8 cellular contexts compared by ENCODE assay signal in genomic region chr19:51108066-51108804, GRCh38. TPM values are rescaled to one million over a fixed set of nuclear protein-coding genes. Genes with fewer than 3 reads are reported as not detected.
A peak's percentile ranks its signal among the peaks of the same experiment; 100 is the strongest.
DNase-seq lines count a peak whose midpoint lies in the region; ATAC-seq, FAIRE-seq and TF ChIP-seq lines count a peak whose summit lies in the region.

CTU1 (minus strand) TSS chr19:51108409; CDS start chr19:51104569, 3,840 bp downstream.

- no peak within 1 kb of the TSS for H2BK120ac ChIP-seq in mesendoderm (ENCODE audit: low read depth, low read length)

- no peak within 1 kb of the TSS for H4K5ac ChIP-seq in mesendoderm (ENCODE audit: low read length)

- H3K27me3 Mint-ChIP-seq in endodermal cell (ENCODE audit: insufficient read depth), result peaks cover 4% of the 10 kb centered on the region

- no peaks in the 10 kb centered on the region for H3K9me3 ChIP-seq in endodermal cell (ENCODE audit: control insufficient read depth, low read length)

- peak within 1 kb of the TSS; percentile 92 for H3K56ac ChIP-seq in mesendoderm (ENCODE audit: low read length)

- ATAC-seq in GM21367 (IDR thresholded peaks at IDR 0.05; ENCODE audit: unreplicated experiment), result peak; percentile 90

- H2BK5ac ChIP-seq in mesendoderm (ENCODE audit: low read length), result no peak within 1 kb of the TSS

- H3K27me3 ChIP-seq in endodermal cell (ENCODE audit: control insufficient read depth, insufficient read depth, low read length, poor library complexity, severe bottlenecking) (peaks cover 10% of the 10 kb centered on the region), mesendoderm (ENCODE audit: insufficient read depth, low read length, poor library complexity) (no peaks in the 10 kb centered on the region)

- H3K18ac ChIP-seq in mesendoderm (ENCODE audit: low read length), result no peak within 1 kb of the TSS

- no peaks in the 10 kb centered on the region for H3K4me1 ChIP-seq in endodermal cell (ENCODE audit: control insufficient read depth, insufficient read depth, low read length)
- H3K4me1 ChIP-seq in mesendoderm (ENCODE audit: control insufficient read depth, low read depth, low read length), result no peaks in the 10 kb centered on the region

- peak within 1 kb of the TSS; percentile 94 for H3K4me3 Mint-ChIP-seq in endodermal cell

- H3K4me2 ChIP-seq in mesendoderm (ENCODE audit: low read length), result peak within 1 kb of the TSS; percentile 84

- DNase-seq in COLO829 (ENCODE audit: low spot score) (peak; percentile 98), HTR-8/SVneo (ENCODE audit: insufficient read length, low spot score) (peak; percentile 98), NOMO-1 treated with dmso at 0.1 percent for 144 hours (lab: John Stamatoyannopoulos, UW; ENCODE audit: unreplicated experiment) (peak; percentile 99), endodermal cell (peak; percentile 99), mesendoderm (peak; percentile 100)
- peak; percentile 93 for DNase-seq in activated CD8-positive, alpha-beta memory T cell treated with anti-CD3 and anti-CD28 coated beads, Interleukin-2, amount 50 U/mL, for 1 hour (ENCODE audit: extremely low read depth)
- DNase-seq in stimulated activated CD8-positive, alpha-beta memory T cell treated with anti-CD3 and anti-CD28 coated beads, Interleukin-15, amount 100 ng/mL, for 1 hour (ENCODE audit: low read depth), result peak; percentile 96

- peaks cover 11% of the 10 kb centered on the region for H3K4me1 Mint-ChIP-seq in endodermal cell

- peak within 1 kb of the TSS; percentile 96 for H3K27ac Mint-ChIP-seq in endodermal cell

- no peaks in the 10 kb centered on the region for H3K79me2 ChIP-seq in mesendoderm (ENCODE audit: control insufficient read depth, insufficient read depth, low read length)

- no peak within 1 kb of the TSS for H3K23ac ChIP-seq in mesendoderm (ENCODE audit: low read length)

- 0% methylated on average over 4 to 43 of the region's 43 CpGs for WGBS in endodermal cell (ENCODE audit: insufficient coverage in 1 of 2, insufficient read length in 1 of 2), 2 experiments
- WGBS in mesendoderm (ENCODE audit: extremely low coverage, insufficient coverage, low lambda C conversion rate), result no CpG with 5 or more reads among the region's 43 CpGs

- H3K79me1 ChIP-seq in mesendoderm (ENCODE audit: low read length), result peaks cover 4% of the 10 kb centered on the region

- FAIRE-seq in HTR-8/SVneo (lab: Jason Lieb, UNC), result peak; percentile 89

- no peaks in the 10 kb centered on the region for H3K9me3 Mint-ChIP-seq in endodermal cell

- H3K27ac ChIP-seq in endodermal cell (ENCODE audit: low read depth, low read length) (no peak within 1 kb of the TSS), mesendoderm (ENCODE audit: low read depth, low read length) (no peak within 1 kb of the TSS)

- H2AK5ac ChIP-seq in mesendoderm (ENCODE audit: low read length), result no peak within 1 kb of the TSS

- H3K9ac ChIP-seq in endodermal cell (ENCODE audit: extremely low read depth, low read length, poor library complexity, severe bottlenecking) (peak within 1 kb of the TSS; percentile 53), mesendoderm (ENCODE audit: low read length) (peak within 1 kb of the TSS; percentile 77)

- no peak for TF ChIP-seq CTCF in endodermal cell (conservative IDR thresholded peaks at IDR 0.05)

- no peak within 1 kb of the TSS for H4K8ac ChIP-seq in mesendoderm (ENCODE audit: low read depth, low read length)

- H3K4me3 ChIP-seq in endodermal cell (ENCODE audit: low read length), result peak within 1 kb of the TSS; percentile 86
- peak within 1 kb of the TSS; percentile 80 for H3K4me3 ChIP-seq in mesendoderm (ENCODE audit: low read length)

- H3K36me3 ChIP-seq in endodermal cell (ENCODE audit: control insufficient read depth, insufficient read depth, low read length), result no peaks in the 10 kb centered on the region
- no peaks in the 10 kb centered on the region for H3K36me3 ChIP-seq in mesendoderm (ENCODE audit: control insufficient read depth, insufficient read depth, low read length)

- no peak within 1 kb of the TSS for H3K4ac ChIP-seq in mesendoderm (ENCODE audit: low read depth, low read length)

- H3K36me3 Mint-ChIP-seq in endodermal cell (ENCODE audit: low read depth), result peaks cover 10% of the 10 kb centered on the region

- H2BK15ac ChIP-seq in mesendoderm (replicated peaks; ENCODE audit: low read depth), result no peak within 1 kb of the TSS

RNA-seq across cellular contexts. Expression of gene CTU1, which starts in this region (rescaled TPM):
- 1 to 10 TPM; 5.1 to 5.7 TPM for total RNA-seq in endodermal cell
- polyA plus RNA-seq in endodermal cell (2013, experiment 1 of 2), result 5.4 TPM
- 4.5 TPM for polyA plus RNA-seq in endodermal cell (2013, experiment 2 of 2)
- 3.1 TPM for polyA plus RNA-seq in mesendoderm (2013, experiment 1 of 2)
- polyA plus RNA-seq in mesendoderm (2013, experiment 2 of 2), result 3.3 TPM
